Comparison of ENCODE assay signal across 32 cellular contexts in the genomic region with DNA sequence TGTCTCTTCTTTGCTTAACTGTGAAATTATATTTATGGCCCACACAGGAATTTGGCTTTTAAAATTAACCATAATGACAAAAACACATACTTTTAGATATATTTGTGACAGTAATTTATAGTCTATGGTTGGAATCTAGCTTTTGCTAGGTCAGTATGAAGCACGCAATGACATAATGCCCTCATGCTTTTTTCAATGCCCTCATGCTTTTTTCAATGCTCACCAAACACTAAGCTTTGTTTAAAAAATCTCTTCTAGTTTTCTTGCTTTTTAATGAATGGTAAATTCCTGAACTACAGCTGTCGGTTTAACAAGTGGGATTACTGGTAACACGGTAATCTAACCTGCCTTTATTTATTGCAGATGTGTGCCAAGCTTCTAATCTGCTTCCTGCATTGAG. TPM values are rescaled to one million over a fixed set of nuclear protein-coding genes. Genes with fewer than 3 reads are reported as not detected.
"Had no signal": no experiment of that assay in that cellular context is flagged by ENCODE, and none has a peak within 500 bp of the region (broad histone marks: within the 10 kb centered on the region; RNA-seq: fewer than 3 reads in every experiment).

No MANE protein-coding gene starts in this region.

- H3K9me3 Mint-ChIP-seq: stimulated activated effector memory CD8-positive, alpha-beta T cell treated with anti-CD3 and anti-CD28 coated beads, Interleukin-12 subunit alpha, Interleukin-12 subunit beta, amount 100 ng/mL, for 72 hours; stimulated activated memory B cell treated with anti-CD40 and anti-IgM and Interleukin-4, amounts not matched to agents 10 μg/mL and 1 μg/mL and 100 μg/mL, for 72 hours; stimulated activated naive B cell treated with anti-CD40 and anti-IgM and Interleukin-4, amounts not matched to agents 10 μg/mL and 1 μg/mL and 100 μg/mL, for 72 hours; stimulated activated naive CD8-positive, alpha-beta T cell treated with anti-CD3 and anti-CD28 coated beads, Interleukin-15, amount 100 ng/mL, for 72 hours; stimulated activated naive CD8-positive, alpha-beta T cell treated with anti-CD3 and anti-CD28 coated beads, Interleukin-15, Interleukin-2, amounts not matched to agents 100 ng/mL and 50 ng/mL, for 24 hours; type B pancreatic cell had no signal

- H3K4me3 ChIP-seq: stomach, suprapubic skin, testis, thoracic aorta, thyroid gland, tibial artery, tibial nerve, transverse colon, upper lobe of left lung, upper lobe of right lung, uterus, vagina had no signal

- H3K36me3 ChIP-seq: uterus had no signal

- H3K27ac Mint-ChIP-seq: stimulated activated effector memory CD8-positive, alpha-beta T cell treated with anti-CD3 and anti-CD28 coated beads, Interleukin-12 subunit alpha, Interleukin-12 subunit beta, amount 100 ng/mL, for 72 hours; stimulated activated memory B cell treated with anti-CD40 and anti-IgM and Interleukin-4, amounts not matched to agents 10 μg/mL and 1 μg/mL and 100 μg/mL, for 72 hours; stimulated activated naive B cell treated with anti-CD40 and anti-IgM and Interleukin-4, amounts not matched to agents 10 μg/mL and 1 μg/mL and 100 μg/mL, for 72 hours; stimulated activated naive CD8-positive, alpha-beta T cell treated with anti-CD3 and anti-CD28 coated beads, Interleukin-15, amount 100 ng/mL, for 72 hours; stimulated activated naive CD8-positive, alpha-beta T cell treated with anti-CD3 and anti-CD28 coated beads, Interleukin-15, Interleukin-2, amounts not matched to agents 100 ng/mL and 50 ng/mL, for 24 hours; type B pancreatic cell had no signal

- ATAC-seq: stimulated activated effector memory CD8-positive, alpha-beta T cell treated with anti-CD3 and anti-CD28 coated beads, Interleukin-12 subunit alpha, Interleukin-12 subunit beta, amount 100 ng/mL, for 72 hours; stimulated activated memory B cell treated with anti-CD40 and anti-IgM and Interleukin-4, amounts not matched to agents 10 μg/mL and 1 μg/mL and 100 μg/mL, for 72 hours; stimulated activated naive B cell treated with anti-CD40 and anti-IgM and Interleukin-4, amounts not matched to agents 10 μg/mL and 1 μg/mL and 100 μg/mL, for 72 hours; stimulated activated naive CD8-positive, alpha-beta T cell treated with anti-CD3 and anti-CD28 coated beads, Interleukin-15, amount 100 ng/mL, for 72 hours; stimulated activated naive CD8-positive, alpha-beta T cell treated with anti-CD3 and anti-CD28 coated beads, Interleukin-15, Interleukin-2, amounts not matched to agents 100 U/mL and 50 U/mL, for 24 hours; upper lobe of right lung had no signal

- H3K9me3 ChIP-seq: stomach, suprapubic skin, testis, thoracic aorta, thyroid gland, tibial artery, tibial nerve, transverse colon, upper lobe of left lung, upper lobe of right lung, uterus, vagina had no signal

- DNase-seq: stimulated activated CD4-positive, alpha-beta T cell treated with anti-CD3 and anti-CD28 coated beads, Interleukin-2, amount 100 ng/mL, for 24 hours; stimulated activated CD4-positive, alpha-beta T cell treated with anti-CD3 and anti-CD28 coated beads, Interleukin-2, amount 100 ng/mL, for 48 hours; stimulated activated CD4-positive, alpha-beta T cell treated with anti-CD3 and anti-CD28 coated beads, Interleukin-4, amount 100 ng/mL, for 1 hour; stimulated activated CD4-positive, alpha-beta T cell treated with anti-CD3 and anti-CD28 coated beads, Interleukin-4, amount 100 ng/mL, for 24 hours; stimulated activated CD4-positive, alpha-beta T cell treated with anti-CD3 and anti-CD28 coated beads, Interleukin-4, amount 100 ng/mL, for 4 hours; stimulated activated CD8-positive, alpha-beta memory T cell treated with anti-CD3 and anti-CD28 coated beads, Interleukin-4, amount 100 ng/mL, for 48 hours; stimulated activated naive B cell treated with anti-CD40 and anti-IgM and Interleukin-4, amounts not matched to agents 10 μg/mL and 1 μg/mL and 100 μg/mL, for 72 hours; stimulated activated naive CD4-positive, alpha-beta T cell; stimulated activated naive CD4-positive, alpha-beta T cell treated with Interleukin-2 at 50 U/mL for 16 hours; stimulated activated naive CD8-positive, alpha-beta T cell treated with anti-CD3 and anti-CD28 coated beads, Interleukin-15, amount 100 ng/mL, for 72 hours; stimulated activated naive CD8-positive, alpha-beta T cell treated with anti-CD3 and anti-CD28 coated beads, Interleukin-15, Interleukin-2, amounts not matched to agents 100 U/mL and 50 U/mL, for 24 hours; stomach; substantia nigra; testis; thyroid gland; tibial artery; transverse colon; upper lobe of left lung; upper lobe of right lung; uterus had no signal

- H3K27me3 ChIP-seq: stomach, suprapubic skin, testis, thyroid gland, tibial artery, tibial nerve, transverse colon, upper lobe of left lung, upper lobe of right lung, uterus, vagina had no signal

- H3K4me1 ChIP-seq: stomach, suprapubic skin, testis, thyroid gland, tibial artery, tibial nerve, transverse colon, upper lobe of left lung, upper lobe of right lung, uterus, vagina had no signal

- H3K4me3 Mint-ChIP-seq: stimulated activated effector memory CD8-positive, alpha-beta T cell treated with anti-CD3 and anti-CD28 coated beads, Interleukin-12 subunit alpha, Interleukin-12 subunit beta, amount 100 ng/mL, for 72 hours; stimulated activated memory B cell treated with anti-CD40 and anti-IgM and Interleukin-4, amounts not matched to agents 10 μg/mL and 1 μg/mL and 100 μg/mL, for 72 hours; stimulated activated naive B cell treated with anti-CD40 and anti-IgM and Interleukin-4, amounts not matched to agents 10 μg/mL and 1 μg/mL and 100 μg/mL, for 72 hours; stimulated activated naive CD8-positive, alpha-beta T cell treated with anti-CD3 and anti-CD28 coated beads, Interleukin-15, amount 100 ng/mL, for 72 hours; stimulated activated naive CD8-positive, alpha-beta T cell treated with anti-CD3 and anti-CD28 coated beads, Interleukin-15, Interleukin-2, amounts not matched to agents 100 ng/mL and 50 ng/mL, for 24 hours; type B pancreatic cell had no signal

- H3K27me3 Mint-ChIP-seq: stimulated activated memory B cell treated with anti-CD40 and anti-IgM and Interleukin-4, amounts not matched to agents 10 μg/mL and 1 μg/mL and 100 μg/mL, for 72 hours; stimulated activated naive B cell treated with anti-CD40 and anti-IgM and Interleukin-4, amounts not matched to agents 10 μg/mL and 1 μg/mL and 100 μg/mL, for 72 hours; stimulated activated naive CD8-positive, alpha-beta T cell treated with anti-CD3 and anti-CD28 coated beads, Interleukin-15, amount 100 ng/mL, for 72 hours; stimulated activated naive CD8-positive, alpha-beta T cell treated with anti-CD3 and anti-CD28 coated beads, Interleukin-15, Interleukin-2, amounts not matched to agents 100 ng/mL and 50 ng/mL, for 24 hours; type B pancreatic cell had no signal

- H3K27ac ChIP-seq: stomach, suprapubic skin, testis, thoracic aorta, thyroid gland, tibial artery, tibial nerve, transverse colon, upper lobe of left lung, upper lobe of right lung, uterus, vagina had no signal

- H3K4me1 Mint-ChIP-seq: stimulated activated effector memory CD8-positive, alpha-beta T cell treated with anti-CD3 and anti-CD28 coated beads, Interleukin-12 subunit alpha, Interleukin-12 subunit beta, amount 100 ng/mL, for 72 hours; stimulated activated memory B cell treated with anti-CD40 and anti-IgM and Interleukin-4, amounts not matched to agents 10 μg/mL and 1 μg/mL and 100 μg/mL, for 72 hours; stimulated activated naive B cell treated with anti-CD40 and anti-IgM and Interleukin-4, amounts not matched to agents 10 μg/mL and 1 μg/mL and 100 μg/mL, for 72 hours; stimulated activated naive CD8-positive, alpha-beta T cell treated with anti-CD3 and anti-CD28 coated beads, Interleukin-15, amount 100 ng/mL, for 72 hours had no signal

RNA-seq across cellular contexts. Expression of gene CCN6, which starts 12.7 kb away (rescaled TPM):
- total RNA-seq: stomach, subcutaneous adipose tissue, temporal lobe, thoracic aorta, transverse colon, upper lobe of left lung, upper lobe of right lung, ureter, urinary bladder, uterus, vagina had no signal
- polyA plus RNA-seq: stomach, urinary bladder had no signal
